In genomic region chr5:69300537-69301203, GRCh38 we compare ENCODE assay signal across 1 cellular context.
TF ChIP-seq lines count a peak whose summit lies in the region.

No MANE protein-coding gene starts in this region.

TF ChIP-seq in K562, 482 proteins besides CTCF, POLR2A, EP300 and RAD21 (continued from another document and continues in another):
- no peak for TF ChIP-seq GMEB1 (CRISPR knock-in tag; IDR thresholded peaks at IDR 0.05)
- peak; percentile 71 to 96 for TF ChIP-seq SIN3A (IDR thresholded peaks at IDR 0.05; ENCODE audit: borderline replicate concordance in 2 of 2, control insufficient read depth in 1 of 2, low read depth in 2 of 2, low read length in 2 of 2)
- no peak for TF ChIP-seq CHD7 (IDR thresholded peaks at IDR 0.05; ENCODE audit: low read depth, low read length)
- no peak for TF ChIP-seq SP1 (CRISPR knock-in tag; IDR thresholded peaks at IDR 0.05)
- no peak for TF ChIP-seq DDX20 (tag; IDR thresholded peaks at IDR 0.05; ENCODE audit: low read depth)
- no peak for TF ChIP-seq ZBTB9 (CRISPR knock-in tag; IDR thresholded peaks at IDR 0.05)
- TF ChIP-seq POLR2G (IDR thresholded peaks at IDR 0.05; ENCODE audit: low read depth, low read length) = no peak
- no peak for TF ChIP-seq COPS2 (conservative IDR thresholded peaks at IDR 0.05)
- TF ChIP-seq PKNOX1 (IDR thresholded peaks at IDR 0.05) = peak; percentile 73
- no peak for TF ChIP-seq HCFC1 (IDR thresholded peaks at IDR 0.05; ENCODE audit: low read depth, low read length)
- no peak for TF ChIP-seq ZFP91 (CRISPR knock-in tag; IDR thresholded peaks at IDR 0.05)
- TF ChIP-seq ZNF318 (IDR thresholded peaks at IDR 0.05; ENCODE audit: borderline replicate concordance in 1 of 2, low read depth in 1 of 2) = peak in 1 of 2 experiments; percentile 92; a peak in 2 of 4 replicates
- TF ChIP-seq MCM5 (IDR thresholded peaks at IDR 0.05; ENCODE audit: low read depth) = no peak
- TF ChIP-seq PREB (CRISPR knock-in tag; IDR thresholded peaks at IDR 0.05) = no peak
- no peak for TF ChIP-seq ZNF561 (CRISPR knock-in tag; conservative IDR thresholded peaks at IDR 0.05)
- no peak for TF ChIP-seq FOS (IDR thresholded peaks at IDR 0.05; ENCODE audit: extremely low read depth, insufficient read length)
- TF ChIP-seq CHCHD3 (CRISPR knock-in tag; IDR thresholded peaks at IDR 0.05) = no peak
- peak; percentile 27; the same call in 1 of the 2 replicates for TF ChIP-seq SMARCC2 (IDR thresholded peaks at IDR 0.05; ENCODE audit: low read depth)
